8 cellular contexts compared by ENCODE assay signal in genomic region chr5:36876965-36877666, GRCh38. TPM values are rescaled to one million over a fixed set of nuclear protein-coding genes. Genes with fewer than 3 reads are reported as not detected.
DNase-seq lines count a peak whose midpoint lies in the region; ATAC-seq and TF ChIP-seq lines count a peak whose summit lies in the region.

No MANE protein-coding gene starts in this region.

- in situ Hi-C loops in GM13976 (cut with MboI; ENCODE audit: low sequenced_read_pairs, unreplicated experiment): loop anchor here (10.0 kb wide), 1 partner anchor 142 kb away; no protein-coding TSS in a partner anchor

- peak; percentile 8 for ATAC-seq in HG02938 (IDR thresholded peaks at IDR 0.05; ENCODE audit: unreplicated experiment)
- ATAC-seq in left lobe of liver: peak; percentile 62

- DNase-seq in GM13976 (ENCODE audit: low spot score) (peak; percentile 59), NCI-H2171 treated with DMSO at 0.1 percent for 48 hours (lab: John Stamatoyannopoulos, UW) (peak; percentile 83), left lobe of liver (ENCODE audit: low spot score) (peak; percentile 77), epidermal melanocyte (ENCODE audit: insufficient read length, low spot score) (no peak)
- DNase-seq in activated CD4-positive, alpha-beta T cell treated with anti-CD3 and anti-CD28 coated beads for 1 hour: peak; percentile 52
- DNase-seq in stimulated activated CD4-positive, alpha-beta T cell treated with anti-CD3 and anti-CD28 coated beads, Interleukin-2, amount 100 ng/mL, for 4 hours (ENCODE audit: low read depth): peak; percentile 36

- H3K27ac ChIP-seq in cingulate gyrus (ENCODE audit: low read depth, low read length): peak overlapping the region; percentile 95

- no peak for TF ChIP-seq CTCF in GM13976 (IDR thresholded peaks at IDR 0.05; ENCODE audit: borderline replicate concordance, control extremely low read depth, extremely low read depth, insufficient read depth, missing control alignments)

RNA-seq across cellular contexts. Expression of gene NIPBL, which starts 0.5 kb away (rescaled TPM):
- total RNA-seq in left lobe of liver: 18.1 TPM
